ENCODE assay signal across 21 cellular contexts in genomic region chr1:54975709-54976108, GRCh38. TPM values are rescaled to one million over a fixed set of nuclear protein-coding genes. Genes with fewer than 3 reads are reported as not detected.
"Had no signal": no experiment of that assay in that cellular context is flagged by ENCODE, and none has a peak within 500 bp of the region (broad histone marks: within the 10 kb centered on the region; RNA-seq: fewer than 3 reads in every experiment).

No MANE protein-coding gene starts in this region.

- H3K4me3 ChIP-seq: adrenal gland, lung, spleen, testis, upper lobe of right lung had no signal

- H3K9me3 ChIP-seq: adrenal gland, neutrophil, spleen, testis, upper lobe of right lung had no signal

- H3K4me1 ChIP-seq: upper lobe of right lung had no signal

- H3K27me3 ChIP-seq: adrenal gland, testis, upper lobe of right lung had no signal

- H3K27ac ChIP-seq: adrenal gland, epithelial cell of prostate, neutrophil, parathyroid adenoma, spleen, testis, upper lobe of right lung, WERI-Rb-1 had no signal

- H3K79me2 ChIP-seq: parathyroid adenoma had no signal

- ATAC-seq: activated naive CD4-positive, alpha-beta T cell treated with anti-CD3 and anti-CD28 coated beads, Interleukin-2, amount 50 U/mL, for 72 hours; activated T-cell treated with anti-CD3 and anti-CD28 coated beads, Interleukin-2, amount 50 U/mL, for 72 hours; effector memory CD8-positive, alpha-beta T cell; natural killer cell treated with Interleukin-12 subunit alpha and Interleukin-12 subunit beta and Interleukin-15 and Interleukin-18, amount 100 ng/mL, for 72 hours; stimulated activated memory B cell treated with anti-CD40 and anti-IgM and Interleukin-4, amounts not matched to agents 10 μg/mL and 1 μg/mL and 100 μg/mL, for 72 hours; upper lobe of right lung had no signal

- H3K36me3 ChIP-seq: adrenal gland, neutrophil, spleen, upper lobe of right lung, WERI-Rb-1 had no signal

- DNase-seq: activated CD4-positive, alpha-beta T cell treated with anti-CD3 and anti-CD28 coated beads, Interleukin-2, amount 50 U/mL, for 4 hours; activated effector memory CD4-positive, alpha-beta T cell treated with anti-CD3 and anti-CD28 coated beads, Interleukin-2, amount 50 U/mL, for 16 hours; activated T-cell treated with anti-CD3 and anti-CD28 coated beads, Interleukin-2, amount 50 U/mL, for 72 hours; dermis blood vessel endothelial cell; effector memory CD8-positive, alpha-beta T cell; foreskin fibroblast; spleen; stimulated activated CD4-positive, alpha-beta T cell treated with anti-CD3 and anti-CD28 coated beads, Interleukin-4, amount 100 ng/mL, for 4 hours; testis; upper lobe of right lung; WERI-Rb-1 had no signal

- H3K9ac ChIP-seq: parathyroid adenoma had no signal

- H2AFZ ChIP-seq: parathyroid adenoma had no signal

RNA-seq across cellular contexts. Expression of gene TMEM61, which starts 4.7 kb away (rescaled TPM):
- total RNA-seq: activated CD8-positive, alpha-beta memory T cell treated with anti-CD3 and anti-CD28 coated beads for 36 hours; activated T-cell treated with anti-CD3 and anti-CD28 coated beads, Interleukin-2, amount 50 U/mL, for 72 hours; dermis blood vessel endothelial cell; glomerular endothelial cell; natural killer cell treated with Interleukin-12 subunit alpha and Interleukin-12 subunit beta and Interleukin-15 and Interleukin-18, amount 100 ng/mL, for 72 hours had no signal

RNA-seq across cellular contexts. Expression of gene BSND, which starts 23.0 kb away (rescaled TPM):
- total RNA-seq: activated CD8-positive, alpha-beta memory T cell treated with anti-CD3 and anti-CD28 coated beads for 36 hours; activated T-cell treated with anti-CD3 and anti-CD28 coated beads, Interleukin-2, amount 50 U/mL, for 72 hours; adrenal gland; dermis blood vessel endothelial cell; glomerular endothelial cell; lung; natural killer cell treated with Interleukin-12 subunit alpha and Interleukin-12 subunit beta and Interleukin-15 and Interleukin-18, amount 100 ng/mL, for 72 hours; upper lobe of right lung had no signal
